Comparison of ENCODE assay signal across 9 cellular contexts in the genomic region with DNA sequence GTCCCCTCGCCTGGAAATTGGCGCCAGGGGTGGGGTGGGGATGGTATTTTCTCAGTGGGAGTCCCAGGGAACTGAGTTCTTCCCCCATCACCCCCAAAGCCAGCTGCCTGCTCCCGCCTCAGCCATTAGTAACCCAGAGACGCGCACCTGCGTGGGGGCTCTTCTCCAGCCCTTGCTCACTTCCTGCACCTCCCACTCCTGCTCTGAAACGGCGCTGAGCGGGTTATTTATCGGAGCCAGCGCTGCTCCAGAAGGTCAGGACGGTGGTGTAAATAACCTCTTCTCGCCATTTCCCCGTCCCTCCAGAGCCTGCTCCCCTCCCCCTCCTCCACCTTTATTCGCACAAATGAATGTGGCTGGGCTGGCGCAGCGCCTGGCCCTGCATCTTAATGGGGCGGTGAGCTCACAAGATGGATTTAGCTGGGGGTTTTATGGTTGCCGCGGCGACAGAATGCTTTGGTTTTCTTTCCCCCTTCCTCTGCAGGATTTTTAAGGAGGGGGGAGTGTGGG. TPM values are rescaled to one million over a fixed set of nuclear protein-coding genes. Genes with fewer than 3 reads are reported as not detected.
DNase-seq lines count a peak whose midpoint lies in the region; ATAC-seq, FAIRE-seq and TF ChIP-seq lines count a peak whose summit lies in the region.
"Had no signal": no experiment of that assay in that cellular context is flagged by ENCODE, and none has a peak within 500 bp of the region (broad histone marks: within the 10 kb centered on the region; RNA-seq: fewer than 3 reads in every experiment).

No MANE protein-coding gene starts in this region.

- WGBS in tibial nerve, 2 donors: 17 to 28% methylated on average over 21 of the region's 21 CpGs

- peak overlapping the region; percentile 37 to 95 (median 88) for H3K27ac Mint-ChIP-seq in naive thymus-derived CD8-positive, alpha-beta T cell

- H3K4me1 Mint-ChIP-seq in naive thymus-derived CD8-positive, alpha-beta T cell: peaks cover 12 to 24% (median 17%) of the 10 kb centered on the region in 4 donors

- FAIRE-seq in D721Med (lab: Jason Lieb, UNC): no peak

- DNase-seq in H7: peak; percentile 78
- peak; percentile 36 for DNase-seq in SK-N-DZ (ENCODE audit: low spot score)
- peak in 6 of 10 donors; percentile 12 to 67 (median 32) for DNase-seq in naive thymus-derived CD8-positive, alpha-beta T cell
- DNase-seq in tibial nerve (ENCODE audit: low spot score in 2 of 2): no peak
- DNase-seq in D721Med (ENCODE audit: insufficient read length, low spot score): no peak

- H3K27me3 ChIP-seq in H7 (ENCODE audit: control insufficient read depth, insufficient read depth, low read length) (peaks cover 2% of the 10 kb centered on the region; the same call in 1 of the 2 replicates), endocrine pancreas (ENCODE audit: control insufficient read depth, insufficient read depth, low read length) (no peaks in the 10 kb centered on the region), tibial nerve (no peaks in the 10 kb centered on the region)

- POLR2A ChIA-PET in naive thymus-derived CD8-positive, alpha-beta T cell (lab: Charles Lee): interaction anchor here (1.5 to 1.9 kb wide), 2 partner anchors 61 to 72 kb away, joined by 4 to 14 read pairs; a partner anchor contains a TSS

- H3K36me3 ChIP-seq in H7 (replicated peaks; ENCODE audit: control insufficient read depth, insufficient read depth, low read length) (peaks cover 15% of the 10 kb centered on the region), endocrine pancreas (ENCODE audit: control insufficient read depth, insufficient read depth, low read length) (no peaks in the 10 kb centered on the region), tibial nerve (peaks cover 0 to 43% (median 14%) of the 10 kb centered on the region in 3 donors)

- TF ChIP-seq POLR2A in tibial nerve (IDR thresholded peaks at IDR 0.05): no peak

- peaks cover 5% of the 10 kb centered on the region for H3K4me1 ChIP-seq in endocrine pancreas (ENCODE audit: control insufficient read depth, insufficient read depth, low read length)
- H3K4me1 ChIP-seq in tibial nerve: peaks cover 0 to 38% (median 13%) of the 10 kb centered on the region in 4 donors

- H3K36me3 Mint-ChIP-seq in naive thymus-derived CD8-positive, alpha-beta T cell: peaks cover 4 to 47% (median 8%) of the 10 kb centered on the region in 3 donors

- no peaks in the 10 kb centered on the region for H3K9me3 Mint-ChIP-seq in naive thymus-derived CD8-positive, alpha-beta T cell

- ATAC-seq in naive thymus-derived CD8-positive, alpha-beta T cell: peak; percentile 85 to 92
- ATAC-seq in GM21529 (IDR thresholded peaks at IDR 0.05; ENCODE audit: unreplicated experiment) (no peak), GM18868 (IDR thresholded peaks at IDR 0.05; ENCODE audit: unreplicated experiment) (no peak)

- H3K4me3 ChIP-seq in H7 (ENCODE audit: insufficient read depth, low read depth, low read length): peak overlapping the region; percentile 40
- peak overlapping the region; percentile 9 for H3K4me3 ChIP-seq in endocrine pancreas (ENCODE audit: control insufficient read depth, insufficient read depth, low read length)
- no peak overlapping the region for H3K4me3 ChIP-seq in tibial nerve

- peak overlapping the region in 3 of 4 donors; percentile 53 to 79 (median 78) for H3K27ac ChIP-seq in tibial nerve

- no peak overlapping the region for H3K9ac ChIP-seq in endocrine pancreas (ENCODE audit: control insufficient read depth, insufficient read depth, low read length)

- H3K4me3 Mint-ChIP-seq in naive thymus-derived CD8-positive, alpha-beta T cell: peak overlapping the region; percentile 79 to 91 (median 84)

- H3K27me3 Mint-ChIP-seq in naive thymus-derived CD8-positive, alpha-beta T cell: no peaks in the 10 kb centered on the region

- no peak for TF ChIP-seq EP300 in tibial nerve (IDR thresholded peaks at IDR 0.05)

- H3K9me3 ChIP-seq in endocrine pancreas (ENCODE audit: control insufficient read depth, low read length) (no peaks in the 10 kb centered on the region), tibial nerve (no peaks in the 10 kb centered on the region)

- no peak for TF ChIP-seq CTCF in tibial nerve (IDR thresholded peaks at IDR 0.05)
- TF ChIP-seq CTCF in D721Med (IDR thresholded peaks at IDR 0.05; ENCODE audit: insufficient read depth, missing control alignments): no peak

RNA-seq across cellular contexts. Expression of a gene that starts 12.2 kb away (rescaled TPM):
- not detected in 2 replicates for total RNA-seq in H7 (2014; rRNA removed; shearing (Covaris generic))
- polyA plus RNA-seq in SK-N-DZ (2014; cell fraction: cytosol; rRNA removed): not detected in 2 replicates
- polyA plus RNA-seq in SK-N-DZ (2014; cell fraction: nucleus; rRNA removed): not detected in 2 replicates
- not detected for total RNA-seq in naive thymus-derived CD8-positive, alpha-beta T cell
- not detected for polyA plus RNA-seq in naive thymus-derived CD8-positive, alpha-beta T cell
- total RNA-seq in tibial nerve: under 1 TPM in 1 of 4 donors, not detected in 3; 0.42 TPM
- total RNA-seq: LHCN-M2 had no signal

RNA-seq across cellular contexts. Expression of a gene that starts 27.1 kb away (rescaled TPM):
- 117 and 121 TPM in 2 replicates for total RNA-seq in H7 (2014; rRNA removed; shearing (Covaris generic))
- 181 and 301 TPM in 2 replicates for polyA plus RNA-seq in SK-N-DZ (2014; cell fraction: cytosol; rRNA removed)
- polyA plus RNA-seq in SK-N-DZ (2014; cell fraction: nucleus; rRNA removed): 131 and 141 TPM in 2 replicates
- total RNA-seq in naive thymus-derived CD8-positive, alpha-beta T cell: 10 to 100 TPM; 79.0 to 83.5 TPM
- 100 to 1,000 TPM; 128 to 152 (median 132) TPM for polyA plus RNA-seq in naive thymus-derived CD8-positive, alpha-beta T cell
- 10 to 100 TPM; 38.0 to 52.0 (median 43.6) TPM for total RNA-seq in tibial nerve

RNA-seq across cellular contexts. Expression of a gene that starts 32.5 kb away (rescaled TPM):
- total RNA-seq in H7 (2014; rRNA removed; shearing (Covaris generic)): 2.7 and 3.5 TPM in 2 replicates
- 19.5 and 30.2 TPM in 2 replicates for polyA plus RNA-seq in SK-N-DZ (2014; cell fraction: cytosol; rRNA removed)
- 7.6 and 21.2 TPM in 2 replicates for polyA plus RNA-seq in SK-N-DZ (2014; cell fraction: nucleus; rRNA removed)
- total RNA-seq in naive thymus-derived CD8-positive, alpha-beta T cell: 1 to 10 TPM; 1.7 to 3.2 TPM
- under 1 TPM in 1 of 3 donors, not detected in 2; 0.42 TPM for polyA plus RNA-seq in naive thymus-derived CD8-positive, alpha-beta T cell
- total RNA-seq in tibial nerve: 10 to 100 TPM in 3 of 4 donors, 1 to 10 TPM in 1; 9.0 to 19.8 (median 13.5) TPM

RNA-seq across cellular contexts. Expression of a gene that starts 51.3 kb away (rescaled TPM):
- total RNA-seq in H7 (2014; rRNA removed; shearing (Covaris generic)): 2.2 and 2.9 TPM in 2 replicates
- polyA plus RNA-seq in SK-N-DZ (2014; cell fraction: cytosol; rRNA removed): 0.15 and 0.51 TPM in 2 replicates
- polyA plus RNA-seq in SK-N-DZ (2014; cell fraction: nucleus; rRNA removed): 0.47 TPM in 1 of 2 replicates, not detected in the other
- not detected for total RNA-seq in naive thymus-derived CD8-positive, alpha-beta T cell
- polyA plus RNA-seq in naive thymus-derived CD8-positive, alpha-beta T cell: under 1 TPM in 1 of 3 donors, not detected in 2; 0.14 TPM
- total RNA-seq in tibial nerve: not detected

Comparison
In these comparisons a context has a peak if more than half of its experiments do, and no peak if none do; other contexts are left out.
1. DNase-seq: peak in H7 (single experiment), SK-N-DZ (single experiment) and naive thymus-derived CD8-positive, alpha-beta T cell (6 of 10); none in tibial nerve (0 of 2) and D721Med (single experiment).
2. H3K4me3 ChIP-seq: peak in H7 (single experiment) and endocrine pancreas (single experiment); none in tibial nerve (0 of 4).
3. ATAC-seq: peak in naive thymus-derived CD8-positive, alpha-beta T cell (2 of 2); none in GM21529 (single experiment) and GM18868 (single experiment).